Comparison of ENCODE assay signal across 1 cellular context in the genomic region with DNA sequence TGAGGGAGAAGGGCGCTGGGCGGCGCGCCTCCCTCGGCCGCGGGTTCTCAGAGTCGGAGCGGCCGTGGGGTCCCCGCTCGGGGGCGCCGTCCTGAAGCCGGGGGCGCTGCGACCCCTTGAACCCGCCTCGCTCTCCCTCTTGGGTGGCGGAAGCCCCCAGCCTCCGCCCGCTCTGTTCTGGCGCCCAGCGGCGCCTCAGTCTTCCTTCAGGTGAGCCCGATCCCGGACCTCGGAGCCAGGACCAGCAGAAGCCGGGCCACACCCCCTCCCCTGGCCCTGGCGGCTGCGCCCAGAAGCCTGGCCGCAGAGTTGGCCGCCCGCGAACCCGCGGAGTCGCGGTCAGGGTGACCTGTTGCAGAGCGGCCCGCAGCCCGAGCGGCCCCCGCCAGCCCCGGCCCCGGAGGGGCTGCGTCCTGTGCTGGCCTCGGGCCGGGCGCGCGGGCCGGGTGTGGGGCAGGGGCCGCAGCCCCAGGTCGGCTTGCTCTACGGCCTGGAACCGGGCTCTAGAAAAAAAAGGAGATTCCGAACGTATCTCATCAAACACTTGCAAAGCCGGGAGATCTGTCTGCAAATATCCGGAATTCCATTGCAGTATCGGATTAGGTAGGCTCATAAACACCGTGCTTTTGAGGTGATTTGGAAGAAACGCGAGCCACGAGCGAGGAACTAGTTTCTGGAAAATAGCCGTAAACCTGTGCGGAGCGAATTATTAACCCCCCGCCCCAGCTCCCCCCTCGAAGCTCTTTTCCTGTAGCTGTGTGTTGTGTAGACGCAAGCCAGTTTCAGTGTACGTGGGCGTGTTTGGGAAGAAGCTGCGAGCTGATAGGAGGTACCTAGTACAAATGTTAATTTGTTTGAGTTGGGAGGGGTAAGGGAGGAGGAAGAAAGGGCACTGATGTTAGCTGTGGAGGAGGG.
A peak's percentile ranks its signal among the peaks of the same experiment; 100 is the strongest.
TF ChIP-seq lines count a peak whose summit lies in the region.

No MANE protein-coding gene starts in this region.

TF ChIP-seq in H1, 55 proteins besides CTCF, POLR2A, EP300 and RAD21:
- TF ChIP-seq SIN3A (conservative IDR thresholded peaks at IDR 0.05 in 1 of 2, IDR thresholded peaks at IDR 0.05 in 1 of 2; ENCODE audit: low read depth in 1 of 2, low read length in 2 of 2) (0 out of 4 replicates have a peak, but pooled peaks have one; percentile 15 to 53), KDM5A (IDR thresholded peaks at IDR 0.05; ENCODE audit: low read length) (no peak), NANOG (IDR thresholded peaks at IDR 0.05; ENCODE audit: insufficient read depth, low read depth, low read length, poor library complexity, severe bottlenecking) (no peak), TAF1 (IDR thresholded peaks at IDR 0.05; ENCODE audit: low read depth, low read length) (peak; percentile 56; the same call in 1 of the 2 replicates), EGR1 (IDR thresholded peaks at IDR 0.05; ENCODE audit: borderline replicate concordance, low read depth, low read length) (peak; percentile 90; the same call in 1 of the 2 replicates), RBBP5 (IDR thresholded peaks at IDR 0.05; ENCODE audit: borderline replicate concordance, low read depth, low read length) (no peak; the same call in 1 of the 2 replicates), JUND (IDR thresholded peaks at IDR 0.05; ENCODE audit: low read length) (no peak), MAFK (IDR thresholded peaks at IDR 0.05; ENCODE audit: low read depth, low read length) (no peak), PHF8 (conservative IDR thresholded peaks at IDR 0.05; ENCODE audit: low read depth, low read length) (0 out of 2 replicates have a peak, but pooled peaks have one; percentile 19), GTF2F1 (IDR thresholded peaks at IDR 0.05; ENCODE audit: borderline replicate concordance, low read depth, low read length) (no peak), SP1 (IDR thresholded peaks at IDR 0.05; ENCODE audit: low read depth, low read length) (0 out of 2 replicates have a peak, but pooled peaks have one; percentile 8), POLR2AphosphoS5 (IDR thresholded peaks at IDR 0.05; ENCODE audit: low read depth, low read length) (peak; percentile 65), SRF (IDR thresholded peaks at IDR 0.05; ENCODE audit: low read depth, low read length) (no peak), BRCA1 (IDR thresholded peaks at IDR 0.05; ENCODE audit: low read depth, low read length) (no peak), ASH2L (IDR thresholded peaks at IDR 0.05; ENCODE audit: low read length) (peak; percentile 68), TBP (IDR thresholded peaks at IDR 0.05; ENCODE audit: low read depth, low read length) (peak; percentile 31; the same call in 1 of the 2 replicates), RFX5 (IDR thresholded peaks at IDR 0.05; ENCODE audit: borderline replicate concordance, low read depth, low read length) (no peak), CHD2 (IDR thresholded peaks at IDR 0.05; ENCODE audit: low read length) (no peak), KDM4A (IDR thresholded peaks at IDR 0.05; ENCODE audit: low read depth, low read length, severe bottlenecking) (peak; percentile 41)
- TF ChIP-seq, protein P1, sequence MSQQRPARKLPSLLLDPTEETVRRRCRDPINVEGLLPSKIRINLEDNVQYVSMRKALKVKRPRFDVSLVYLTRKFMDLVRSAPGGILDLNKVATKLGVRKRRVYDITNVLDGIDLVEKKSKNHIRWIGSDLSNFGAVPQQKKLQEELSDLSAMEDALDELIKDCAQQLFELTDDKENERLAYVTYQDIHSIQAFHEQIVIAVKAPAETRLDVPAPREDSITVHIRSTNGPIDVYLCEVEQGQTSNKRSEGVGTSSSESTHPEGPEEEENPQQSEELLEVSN (IDR thresholded peaks at IDR 0.05), result no peak
